22 cellular contexts compared by ENCODE assay signal in genomic region chr2:212384027-212384426, GRCh38.
DNase-seq lines count a peak whose midpoint lies in the region; ATAC-seq and TF ChIP-seq lines count a peak whose summit lies in the region.
"Had no signal": no experiment of that assay in that cellular context is flagged by ENCODE, and none has a peak within 500 bp of the region (broad histone marks: within the 10 kb centered on the region; RNA-seq: fewer than 3 reads in every experiment).

No MANE protein-coding gene starts in this region.

- H3K27me3 ChIP-seq in GM23338 (ENCODE audit: insufficient read depth) (no peaks in the 10 kb centered on the region), tibial artery (no peaks in the 10 kb centered on the region)
- no peaks in the 10 kb centered on the region for H3K27me3 ChIP-seq in CD8-positive, alpha-beta memory T cell (ENCODE audit: insufficient read depth, low read length, poor library complexity, severe bottlenecking)
- no peaks in the 10 kb centered on the region for H3K27me3 ChIP-seq in CD4-positive, alpha-beta memory T cell (ENCODE audit: insufficient read depth, low read length)

- TF ChIP-seq CTCF in GM23338 (conservative IDR thresholded peaks at IDR 0.05; ENCODE audit: low read depth in 2 of 2), result no peak
- TF ChIP-seq CTCF in tibial artery (IDR thresholded peaks at IDR 0.05), result no peak

- CTCF ChIA-PET in CD8-positive, alpha-beta memory T cell (lab: Charles Lee), result no interaction called here
- CTCF ChIA-PET in CD4-positive, alpha-beta memory T cell (lab: Charles Lee; ENCODE audit: partially characterized antibody), result no interaction called here

- H3K4me3 Mint-ChIP-seq in GM23338, result no peak overlapping the region
- H3K4me3 Mint-ChIP-seq in CD8-positive, alpha-beta memory T cell, result no peak overlapping the region
- no peak overlapping the region for H3K4me3 Mint-ChIP-seq in CD4-positive, alpha-beta memory T cell
- H3K4me3 Mint-ChIP-seq in activated T-cell treated with anti-CD3 and anti-CD28 coated beads, Interleukin-2, amount 50 U/mL, for 4 hours, result no peak overlapping the region
- H3K4me3 Mint-ChIP-seq: CD8-positive, alpha-beta T cell; IgD-negative memory B cell had no signal

- no peaks in the 10 kb centered on the region for H3K9me2 ChIP-seq in GM23338 (ENCODE audit: insufficient read depth)

- no peaks in the 10 kb centered on the region for H3K79me2 ChIP-seq in GM23338 (replicated peaks; ENCODE audit: insufficient read depth)

- H4K20me1 ChIP-seq in GM23338 (replicated peaks; ENCODE audit: insufficient read depth), result no peaks in the 10 kb centered on the region

- H3K4me2 ChIP-seq in GM23338, result peak overlapping the region; percentile 14; the same call in 1 of the 2 replicates
- H3K4me2 ChIP-seq: A549, KMS-11 had no signal

- H3K4me1 Mint-ChIP-seq in GM23338, result peaks cover 12% of the 10 kb centered on the region; the same call in 2 of the 3 replicates
- H3K4me1 Mint-ChIP-seq in CD8-positive, alpha-beta memory T cell, result no peaks in the 10 kb centered on the region
- no peaks in the 10 kb centered on the region for H3K4me1 Mint-ChIP-seq in CD4-positive, alpha-beta memory T cell
- H3K4me1 Mint-ChIP-seq in activated T-cell treated with anti-CD3 and anti-CD28 coated beads, Interleukin-2, amount 50 U/mL, for 4 hours (ENCODE audit: low read depth), result no peaks in the 10 kb centered on the region
- H3K4me1 Mint-ChIP-seq: IgD-negative memory B cell had no signal

- H3K4me3 ChIP-seq in GM23338, result no peak overlapping the region
- H3K4me3 ChIP-seq in tibial artery, result no peak overlapping the region
- H3K4me3 ChIP-seq in CD8-positive, alpha-beta memory T cell (ENCODE audit: low read length), result no peak overlapping the region
- no peak overlapping the region for H3K4me3 ChIP-seq in CD4-positive, alpha-beta memory T cell (ENCODE audit: low read length in 2 of 2)
- H3K4me3 ChIP-seq: A549, GM23248, HAP-1 had no signal

- POLR2A ChIA-PET in CD8-positive, alpha-beta memory T cell (lab: Charles Lee), result no interaction called here
- POLR2A ChIA-PET in CD4-positive, alpha-beta memory T cell (lab: Charles Lee; ENCODE audit: partially characterized antibody), result no interaction called here

- no peaks in the 10 kb centered on the region for H3K36me3 ChIP-seq in GM23338 (ENCODE audit: insufficient read depth)
- H3K36me3 ChIP-seq in tibial artery, result no peaks in the 10 kb centered on the region
- no peaks in the 10 kb centered on the region for H3K36me3 ChIP-seq in CD8-positive, alpha-beta memory T cell (ENCODE audit: insufficient read depth, low read length)
- no peaks in the 10 kb centered on the region for H3K36me3 ChIP-seq in CD4-positive, alpha-beta memory T cell (ENCODE audit: insufficient read depth, low read length)
- H3K36me3 ChIP-seq: HAP-1 had no signal

- no peak for ATAC-seq in GM23338
- ATAC-seq in activated T-cell treated with anti-CD3 and anti-CD28 coated beads, Interleukin-2, amount 50 U/mL, for 4 hours, result no peak
- ATAC-seq: A549; CD8-positive, alpha-beta T cell had no signal

- intact Hi-C loops in tibial artery (cut with DNase I; ENCODE audit: low total_unique reads), result no loop called here
- intact Hi-C loops in CD4-positive, alpha-beta memory T cell (cut with micrococcal nuclease), result no loop called here

- H3K27me3 Mint-ChIP-seq in GM23338 (ENCODE audit: insufficient read depth, low read depth, poor library complexity), result peaks cover 2% of the 10 kb centered on the region
- H3K27me3 Mint-ChIP-seq in CD8-positive, alpha-beta memory T cell, result no peaks in the 10 kb centered on the region
- no peaks in the 10 kb centered on the region for H3K27me3 Mint-ChIP-seq in CD4-positive, alpha-beta memory T cell
- no peaks in the 10 kb centered on the region for H3K27me3 Mint-ChIP-seq in activated T-cell treated with anti-CD3 and anti-CD28 coated beads, Interleukin-2, amount 50 U/mL, for 4 hours (ENCODE audit: low read depth)
- H3K27me3 Mint-ChIP-seq: IgD-negative memory B cell had no signal

- DNase-seq in GM23338 (ENCODE audit: low spot score) (no peak), NCI-H69 (lab: John Stamatoyannopoulos, UW) (peak; percentile 39), globus pallidus (ENCODE audit: low spot score) (peak; percentile 24), tibial artery (no peak)
- no peak for DNase-seq in CD8-positive, alpha-beta memory T cell
- DNase-seq in CD4-positive, alpha-beta memory T cell, result no peak
- no peak for DNase-seq in activated T-cell treated with anti-CD3 and anti-CD28 coated beads, Interleukin-2, amount 50 U/mL, for 4 hours
- DNase-seq: C1 segment of cervical spinal cord; Calu3; CD8-positive, alpha-beta T cell; GM23248; MM.1S; NCI-H1694; NCI-H2029 treated with DMSO at 0.1 percent for 48 hours; NCI-H2227 treated with DMSO at 0.1 percent for 48 hours; NCI-H526 treated with DMSO at 0.1 percent for 48 hours; SHP77 had no signal

- peak overlapping the region; percentile 35; the same call in 1 of the 2 replicates for H3K27ac ChIP-seq in GM23338 (ENCODE audit: low read depth)
- peak overlapping the region; percentile 30 to 47 for H3K27ac ChIP-seq in tibial artery
- H3K27ac ChIP-seq in CD8-positive, alpha-beta memory T cell (ENCODE audit: low read depth, low read length), result no peak overlapping the region
- H3K27ac ChIP-seq in CD4-positive, alpha-beta memory T cell (ENCODE audit: low read depth, low read length), result no peak overlapping the region
- H3K27ac ChIP-seq: A549, GM23248, KMS-11, RWPE1 had no signal

- H3K4me1 ChIP-seq in GM23338 (ENCODE audit: insufficient read depth) (peaks cover 15% of the 10 kb centered on the region), tibial artery (peaks cover 0 to 67% (median 7%) of the 10 kb centered on the region in 4 donors)
- H3K4me1 ChIP-seq in CD8-positive, alpha-beta memory T cell (ENCODE audit: insufficient read depth, low read length), result no peaks in the 10 kb centered on the region
- H3K4me1 ChIP-seq in CD4-positive, alpha-beta memory T cell (ENCODE audit: insufficient read depth, low read length), result no peaks in the 10 kb centered on the region
- H3K4me1 ChIP-seq: A549 had no signal

- H3K9me3 ChIP-seq in tibial artery, result no peaks in the 10 kb centered on the region
- H3K9me3 ChIP-seq in CD8-positive, alpha-beta memory T cell (ENCODE audit: low read length), result no peaks in the 10 kb centered on the region
- no peaks in the 10 kb centered on the region for H3K9me3 ChIP-seq in CD4-positive, alpha-beta memory T cell (ENCODE audit: control insufficient read depth in 1 of 2, low read length in 2 of 2)
- H3K9me3 ChIP-seq: A549, HAP-1 had no signal

- H3F3A ChIP-seq in GM23338 (replicated peaks; ENCODE audit: low read depth), result no peaks in the 10 kb centered on the region

- H3K36me3 Mint-ChIP-seq in GM23338 (ENCODE audit: low read depth), result no peaks in the 10 kb centered on the region
- H3K36me3 Mint-ChIP-seq in CD8-positive, alpha-beta memory T cell, result no peaks in the 10 kb centered on the region
- no peaks in the 10 kb centered on the region for H3K36me3 Mint-ChIP-seq in CD4-positive, alpha-beta memory T cell
- H3K36me3 Mint-ChIP-seq in activated T-cell treated with anti-CD3 and anti-CD28 coated beads, Interleukin-2, amount 50 U/mL, for 4 hours (ENCODE audit: insufficient read depth), result no peaks in the 10 kb centered on the region
- H3K36me3 Mint-ChIP-seq: CD8-positive, alpha-beta T cell; IgD-negative memory B cell had no signal

- H3K27ac Mint-ChIP-seq in GM23338, result peak overlapping the region; percentile 57
- H3K27ac Mint-ChIP-seq in CD8-positive, alpha-beta memory T cell, result no peak overlapping the region
- H3K27ac Mint-ChIP-seq in CD4-positive, alpha-beta memory T cell, result no peak overlapping the region
- H3K27ac Mint-ChIP-seq: CD8-positive, alpha-beta T cell; IgD-negative memory B cell had no signal

- no peak overlapping the region for H2AFZ ChIP-seq in GM23338
- H2AFZ ChIP-seq: GM23248 had no signal

- no peaks in the 10 kb centered on the region for H3K9me3 Mint-ChIP-seq in GM23338
- H3K9me3 Mint-ChIP-seq in CD8-positive, alpha-beta memory T cell, result peaks cover 0 to 13% (median 0%) of the 10 kb centered on the region in 5 donors
- H3K9me3 Mint-ChIP-seq in CD4-positive, alpha-beta memory T cell, result peaks cover 0 to 3% (median 0%) of the 10 kb centered on the region in 8 donors
- H3K9me3 Mint-ChIP-seq in activated T-cell treated with anti-CD3 and anti-CD28 coated beads, Interleukin-2, amount 50 U/mL, for 4 hours, result no peaks in the 10 kb centered on the region
- H3K9me3 Mint-ChIP-seq: CD8-positive, alpha-beta T cell; IgD-negative memory B cell had no signal

TF ChIP-seq in GM23338, 12 proteins besides CTCF, POLR2A, EP300 and RAD21 (continues in another document):
- TF ChIP-seq JUNB (IDR thresholded peaks at IDR 0.05; ENCODE audit: unreplicated experiment), result no peak
- TF ChIP-seq CREB1 (CRISPR knock-in tag; IDR thresholded peaks at IDR 0.05; ENCODE audit: low read depth), result no peak
- no peak for TF ChIP-seq ZNF331 (CRISPR knock-in tag; IDR thresholded peaks at IDR 0.05; ENCODE audit: low read depth)
- TF ChIP-seq ZNF114 (CRISPR knock-in tag; IDR thresholded peaks at IDR 0.05), result no peak
- no peak for TF ChIP-seq EZH2 (IDR thresholded peaks at IDR 0.05; ENCODE audit: low read depth, unreplicated experiment)
- TF ChIP-seq POLR2AphosphoS5 (IDR thresholded peaks at IDR 0.05; ENCODE audit: low read depth), result no peak
- no peak for TF ChIP-seq ETS1 (IDR thresholded peaks at IDR 0.05)

Comparison
In these comparisons a context has a peak if more than half of its experiments do, and no peak if none do; other contexts are left out.
1. DNase-seq: peak in NCI-H69 (single experiment) and globus pallidus (single experiment); none in GM23338 (single experiment), tibial artery (0 of 2), CD8-positive, alpha-beta memory T cell (0 of 5), CD4-positive, alpha-beta memory T cell (0 of 5) and activated T-cell treated with anti-CD3 and anti-CD28 coated beads, Interleukin-2, amount 50 U/mL, for 4 hours (single experiment).
2. H3K27ac ChIP-seq: peak in GM23338 (single experiment) and tibial artery (2 of 2); none in CD8-positive, alpha-beta memory T cell (single experiment) and CD4-positive, alpha-beta memory T cell (single experiment).